In the genomic region with DNA sequence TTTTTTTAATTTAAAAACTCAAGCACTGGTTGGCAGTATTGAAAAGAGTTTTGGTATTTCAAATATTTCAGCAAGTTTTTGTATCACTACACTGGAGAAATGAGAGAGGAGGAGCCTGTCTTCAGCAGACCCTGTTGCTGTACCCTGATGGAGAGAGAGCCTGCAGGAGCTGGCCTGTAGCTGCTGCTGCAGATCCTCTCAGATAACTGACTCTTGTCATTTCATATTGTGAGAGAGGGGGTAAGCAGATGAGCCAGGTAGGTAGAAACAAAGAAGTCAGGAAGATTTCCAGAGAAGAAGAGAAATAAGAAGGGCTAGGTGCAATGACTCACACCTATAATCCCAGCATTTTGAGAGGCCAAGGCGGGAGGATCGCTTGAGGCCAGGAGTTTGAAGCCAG, we compare ENCODE assay signal across 21 cellular contexts.
"Had no signal": no experiment of that assay in that cellular context is flagged by ENCODE, and none has a peak within 500 bp of the region (broad histone marks: within the 10 kb centered on the region; RNA-seq: fewer than 3 reads in every experiment).

No MANE protein-coding gene starts in this region.

- H3K9me3 Mint-ChIP-seq: central memory CD8-positive, alpha-beta T cell had no signal

- H3K27ac Mint-ChIP-seq: activated CD4-positive, alpha-beta memory T cell treated with anti-CD3 and anti-CD28 coated beads, Interleukin-2, amount 10 ng/mL, durations not matched to agents 7 days and 5 days; activated CD8-positive, alpha-beta memory T cell treated with anti-CD3 and anti-CD28 coated beads, Interleukin-2, amount 10 ng/mL, durations not matched to agents 7 days and 5 days; activated naive CD8-positive, alpha-beta T cell; activated T-helper 2 cell treated with anti-CD3 and anti-CD28 coated beads, Interferon-gamma antibody, Interleukin-2, Interleukin-4, amounts not matched to agents 10 μg/mL and 5 μg/mL and 100 μg/mL, durations not matched to agents 14 hours and 24 hours and 36 hours; dendritic cell treated with granulocyte-macrophage colony-stimulating factor and Interleukin-4, amounts not matched to agents 40 ng/mL and 50 ng/mL, for 4 days; mesothelial cell of epicardium had no signal

- H3K36me3 Mint-ChIP-seq: mesothelial cell of epicardium had no signal

- H3K4me3 Mint-ChIP-seq: activated CD4-positive, alpha-beta memory T cell treated with anti-CD3 and anti-CD28 coated beads, Interleukin-2, amount 10 ng/mL, durations not matched to agents 7 days and 5 days; activated CD8-positive, alpha-beta memory T cell treated with anti-CD3 and anti-CD28 coated beads, Interleukin-2, amount 10 ng/mL, durations not matched to agents 7 days and 5 days; activated naive CD8-positive, alpha-beta T cell; central memory CD8-positive, alpha-beta T cell; dendritic cell treated with granulocyte-macrophage colony-stimulating factor and Interleukin-4, amounts not matched to agents 40 ng/mL and 50 ng/mL, for 4 days; mesothelial cell of epicardium; naive B cell; neural crest cell had no signal

- H3K4me1 Mint-ChIP-seq: neural crest cell had no signal

- DNase-seq: activated CD4-positive, alpha-beta memory T cell treated with anti-CD3 and anti-CD28 coated beads, Interleukin-2, amount 10 ng/mL, durations not matched to agents 7 days and 5 days; activated CD4-positive, alpha-beta T cell treated with anti-CD3 and anti-CD28 coated beads for 48 hours; activated CD8-positive, alpha-beta memory T cell treated with anti-CD3 and anti-CD28 coated beads, Interleukin-2, amount 10 ng/mL, durations not matched to agents 7 days and 5 days; activated T-cell treated with anti-CD3 and anti-CD28 coated beads, Interleukin-2, amount 50 U/mL, for 48 hours; anterior cingulate cortex; esophagus squamous epithelium; left cardiac atrium; mammary epithelial cell; naive B cell; occipital lobe; stimulated activated CD4-positive, alpha-beta T cell treated with anti-CD3 and anti-CD28 coated beads, Interleukin-1b, Interleukin-23, amount 100 ng/mL, for 48 hours; stimulated activated naive CD4-positive, alpha-beta T cell treated with Interleukin-2 at 50 U/mL for 16 hours; T-helper 9 cell; trophoblast cell had no signal

- ATAC-seq: activated CD4-positive, CD25-positive, alpha-beta regulatory T cell treated with anti-CD3 and anti-CD28 coated beads, Interleukin-2, amount 50 U/mL, for 24 hours; activated CD8-positive, alpha-beta memory T cell treated with anti-CD3 and anti-CD28 coated beads, Interleukin-2, amount 10 ng/mL, durations not matched to agents 7 days and 5 days; left cardiac atrium had no signal

- H3K27me3 Mint-ChIP-seq: activated CD4-positive, alpha-beta memory T cell treated with anti-CD3 and anti-CD28 coated beads, Interleukin-2, amount 10 ng/mL, durations not matched to agents 7 days and 5 days; activated CD8-positive, alpha-beta memory T cell treated with anti-CD3 and anti-CD28 coated beads, Interleukin-2, amount 10 ng/mL, durations not matched to agents 7 days and 5 days; activated naive CD8-positive, alpha-beta T cell; central memory CD8-positive, alpha-beta T cell; dendritic cell treated with granulocyte-macrophage colony-stimulating factor and Interleukin-4, amounts not matched to agents 40 ng/mL and 50 ng/mL, for 4 days; naive B cell had no signal
